In the genomic region with DNA sequence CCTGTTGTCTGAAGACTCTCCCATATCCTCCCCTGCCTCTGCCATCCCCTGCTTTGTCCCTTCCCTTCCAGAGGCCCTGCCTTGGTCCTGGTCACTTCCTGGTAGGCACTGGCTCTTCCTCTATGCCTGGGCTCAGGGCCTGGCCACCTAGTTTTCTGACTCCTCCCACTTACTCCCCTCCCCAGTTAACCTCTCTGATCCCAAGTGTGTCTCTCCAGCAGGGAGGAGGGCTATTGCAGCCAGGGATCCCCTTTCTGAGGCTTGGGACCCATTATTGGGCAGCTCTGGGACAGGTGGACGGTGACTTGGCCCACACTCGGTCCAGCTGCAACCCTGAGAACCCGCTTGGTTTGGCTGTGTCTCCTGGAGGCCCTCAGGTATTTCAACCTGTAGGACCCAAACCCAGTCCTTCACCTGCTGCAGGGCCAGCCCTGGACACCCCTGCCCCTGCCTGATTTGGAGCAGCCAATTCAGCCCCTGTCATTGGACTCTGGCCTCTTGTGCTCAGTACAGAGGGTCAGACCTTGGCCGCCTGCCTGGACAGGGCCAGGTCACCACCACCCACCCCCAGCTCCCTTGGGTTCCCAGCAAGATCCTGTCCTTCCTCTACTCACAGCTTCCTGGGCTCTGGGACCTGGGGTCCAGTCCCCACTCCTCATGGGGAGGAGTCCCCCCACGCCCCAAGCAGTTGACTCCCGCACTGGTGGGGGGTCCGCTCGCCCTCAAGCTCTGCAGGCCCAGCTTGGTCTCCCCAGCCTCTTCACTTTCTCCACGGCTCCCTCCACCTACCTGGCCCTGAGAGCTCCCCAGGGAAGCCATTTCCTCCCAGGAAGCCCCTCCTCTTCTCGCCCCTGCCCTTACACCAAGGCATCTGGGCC, we compare ENCODE assay signal across 1 cellular context.
TF ChIP-seq lines count a peak whose summit lies in the region.

No MANE protein-coding gene starts in this region.

TF ChIP-seq in K562, 482 proteins besides CTCF, POLR2A, EP300 and RAD21:
- TF ChIP-seq TAF7 (tag; IDR thresholded peaks at IDR 0.05) (no peak), CBFA2T2 (conservative IDR thresholded peaks at IDR 0.05) (no peak), THRB (CRISPR knock-in tag; conservative IDR thresholded peaks at IDR 0.05) (no peak), ESRRA (IDR thresholded peaks at IDR 0.05; ENCODE audit: borderline replicate concordance, low read depth) (no peak), TCF7 (IDR thresholded peaks at IDR 0.05; ENCODE audit: borderline replicate concordance) (no peak), L3MBTL2 (IDR thresholded peaks at IDR 0.05) (no peak), THRA (IDR thresholded peaks at IDR 0.05) (no peak), RBM17 (IDR thresholded peaks at IDR 0.05; ENCODE audit: borderline replicate concordance, low read depth, low read length) (no peak), ELF1 (tag; IDR thresholded peaks at IDR 0.05) (no peak), NR4A1 (CRISPR knock-in tag; IDR thresholded peaks at IDR 0.05) (no peak), NR4A1 (tag; IDR thresholded peaks at IDR 0.05) (no peak), ESRRB (CRISPR knock-in tag; IDR thresholded peaks at IDR 0.05; ENCODE audit: borderline replicate concordance) (no peak), ZNF431 (CRISPR knock-in tag; IDR thresholded peaks at IDR 0.05) (no peak), SP2 (IDR thresholded peaks at IDR 0.05; ENCODE audit: extremely low read depth, low read depth, low read length, poor library complexity, severe bottlenecking) (no peak), CREB3 (tag; conservative IDR thresholded peaks at IDR 0.05; ENCODE audit: low read depth) (no peak), TCFL5 (CRISPR knock-in tag; conservative IDR thresholded peaks at IDR 0.05) (no peak)
- TF ChIP-seq, protein P1, sequence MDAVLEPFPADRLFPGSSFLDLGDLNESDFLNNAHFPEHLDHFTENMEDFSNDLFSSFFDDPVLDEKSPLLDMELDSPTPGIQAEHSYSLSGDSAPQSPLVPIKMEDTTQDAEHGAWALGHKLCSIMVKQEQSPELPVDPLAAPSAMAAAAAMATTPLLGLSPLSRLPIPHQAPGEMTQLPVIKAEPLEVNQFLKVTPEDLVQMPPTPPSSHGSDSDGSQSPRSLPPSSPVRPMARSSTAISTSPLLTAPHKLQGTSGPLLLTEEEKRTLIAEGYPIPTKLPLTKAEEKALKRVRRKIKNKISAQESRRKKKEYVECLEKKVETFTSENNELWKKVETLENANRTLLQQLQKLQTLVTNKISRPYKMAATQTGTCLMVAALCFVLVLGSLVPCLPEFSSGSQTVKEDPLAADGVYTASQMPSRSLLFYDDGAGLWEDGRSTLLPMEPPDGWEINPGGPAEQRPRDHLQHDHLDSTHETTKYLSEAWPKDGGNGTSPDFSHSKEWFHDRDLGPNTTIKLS (IDR thresholded peaks at IDR 0.05; ENCODE audit: borderline replicate concordance, low read depth): no peak
- TF ChIP-seq, protein P2, sequence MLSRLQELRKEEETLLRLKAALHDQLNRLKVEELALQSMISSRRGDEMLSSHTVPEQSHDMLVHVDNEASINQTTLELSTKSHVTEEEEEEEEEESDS (CRISPR knock-in tag; IDR thresholded peaks at IDR 0.05): no peak
- TF ChIP-seq, protein P3, sequence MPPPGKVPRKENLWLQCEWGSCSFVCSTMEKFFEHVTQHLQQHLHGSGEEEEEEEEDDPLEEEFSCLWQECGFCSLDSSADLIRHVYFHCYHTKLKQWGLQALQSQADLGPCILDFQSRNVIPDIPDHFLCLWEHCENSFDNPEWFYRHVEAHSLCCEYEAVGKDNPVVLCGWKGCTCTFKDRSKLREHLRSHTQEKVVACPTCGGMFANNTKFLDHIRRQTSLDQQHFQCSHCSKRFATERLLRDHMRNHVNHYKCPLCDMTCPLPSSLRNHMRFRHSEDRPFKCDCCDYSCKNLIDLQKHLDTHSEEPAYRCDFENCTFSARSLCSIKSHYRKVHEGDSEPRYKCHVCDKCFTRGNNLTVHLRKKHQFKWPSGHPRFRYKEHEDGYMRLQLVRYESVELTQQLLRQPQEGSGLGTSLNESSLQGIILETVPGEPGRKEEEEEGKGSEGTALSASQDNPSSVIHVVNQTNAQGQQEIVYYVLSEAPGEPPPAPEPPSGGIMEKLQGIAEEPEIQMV (tag; conservative IDR thresholded peaks at IDR 0.05; ENCODE audit: low read depth): no peak
TF ChIP-seq in K562: peak in this region for 0.
